Comparison of ENCODE assay signal across 22 cellular contexts in genomic region chr5:90637731-90638130, GRCh38.
"Had no signal": no experiment of that assay in that cellular context is flagged by ENCODE, and none has a peak within 500 bp of the region (broad histone marks: within the 10 kb centered on the region; RNA-seq: fewer than 3 reads in every experiment).

No MANE protein-coding gene starts in this region.

- H3K4me1 ChIP-seq: esophagus muscularis mucosa, foreskin keratinocyte, gastroesophageal sphincter, heart left ventricle, left lung had no signal

- ATAC-seq: foreskin keratinocyte, gastroesophageal sphincter, heart left ventricle, left cardiac atrium, left lung, left ventricle myocardium superior, lower lobe of right lung, mucosa of descending colon had no signal

- H3K27ac ChIP-seq: coronary artery, dorsolateral prefrontal cortex, esophagus muscularis mucosa, foreskin keratinocyte, gastroesophageal sphincter, heart left ventricle, hepatocyte, left lung, lower lobe of right lung had no signal

- H3K27me3 ChIP-seq: dorsolateral prefrontal cortex, esophagus muscularis mucosa, gastroesophageal sphincter, hepatocyte, left lung had no signal

- H3K36me3 ChIP-seq: esophagus muscularis mucosa, gastroesophageal sphincter, heart left ventricle, left lung, lower lobe of right lung had no signal

- H3K4me3 ChIP-seq: coronary artery, dorsolateral prefrontal cortex, esophagus muscularis mucosa, gastroesophageal sphincter, heart left ventricle, hepatocyte, left lung, lower lobe of right lung, mucosa of descending colon had no signal

- FAIRE-seq: colon, endothelial cell of umbilical vein had no signal

- H3K9me3 ChIP-seq: esophagus muscularis mucosa, gastroesophageal sphincter, heart left ventricle, left lung, lower lobe of right lung, mucosa of descending colon had no signal

- DNase-seq: dermis blood vessel endothelial cell; dorsolateral prefrontal cortex; effector CD4-positive, alpha-beta T cell; effector memory CD4-positive, alpha-beta T cell; foreskin keratinocyte; heart left ventricle; hypothalamus; immature natural killer cell; islet precursor cell; left cardiac atrium; left lung; left ventricle myocardium superior; lower lobe of right lung; mesenchymal stem cell; mucosa of descending colon; naive B cell had no signal
